Comparison of ENCODE assay signal across 8 cellular contexts in the genomic region with DNA sequence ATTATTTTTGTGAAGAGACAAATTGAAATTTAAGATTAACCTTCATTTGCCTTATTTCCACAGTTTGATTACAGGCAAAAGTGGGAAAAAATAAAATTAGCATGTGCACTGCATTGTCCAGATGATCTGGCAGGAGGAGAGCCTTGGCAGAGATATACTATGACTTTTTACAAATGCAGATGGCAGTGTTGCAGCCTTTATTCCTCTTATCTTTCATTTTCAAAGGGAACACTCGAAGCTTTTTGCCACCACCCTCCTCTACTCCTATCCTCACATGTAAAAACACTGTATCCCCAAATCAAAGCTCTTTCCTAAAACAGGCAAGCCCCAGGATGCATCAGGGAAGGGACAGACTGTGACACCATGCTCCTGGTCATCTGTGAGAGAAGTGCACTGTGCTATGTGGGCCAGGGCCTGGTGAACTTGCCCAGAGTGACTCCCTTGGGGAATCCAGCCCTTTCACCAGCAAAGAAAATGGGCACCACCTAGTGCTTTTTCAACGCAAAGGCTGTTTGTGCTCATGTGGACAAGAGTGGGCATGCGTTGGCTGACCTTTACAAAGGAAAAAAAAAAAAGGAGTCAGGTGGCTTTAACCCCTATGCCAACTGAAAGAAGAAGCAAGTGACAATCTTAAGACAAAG.
DNase-seq lines count a peak whose midpoint lies in the region; ATAC-seq and TF ChIP-seq lines count a peak whose summit lies in the region.

No MANE protein-coding gene starts in this region.

- H3F3A ChIP-seq in PC-3 (ENCODE audit: low read length, unreplicated experiment) = no peaks in the 10 kb centered on the region

- H3K9ac ChIP-seq in PC-3 (ENCODE audit: low read length) (peak overlapping the region; percentile 25), fibroblast of lung (ENCODE audit: insufficient read depth, low read length) (no peak overlapping the region)

- H3K9me2 ChIP-seq in PC-3 (replicated peaks; ENCODE audit: low read length) = no peaks in the 10 kb centered on the region

- DNase-seq in NCI-H524 (lab: John Stamatoyannopoulos, UW) (peak; percentile 58 to 73), NCI-H524 treated with DMSO at 0.1 percent for 48 hours (lab: John Stamatoyannopoulos, UW) (no peak), PC-3 (peak; percentile 79), fibroblast of lung (ENCODE audit: low read depth in 2 of 2) (peak; percentile 58 to 79), ovary (peak in 4 of 5 donors; percentile 21 to 38 (median 22))
- DNase-seq in effector CD8-positive, alpha-beta T cell (lab: John Stamatoyannopoulos, UW) = no peak

- H3K79me2 ChIP-seq in PC-3 (ENCODE audit: low read length) = no peaks in the 10 kb centered on the region
- H3K79me2 ChIP-seq in fibroblast of lung (ENCODE audit: control insufficient read depth, insufficient read depth, low read length) = no peaks in the 10 kb centered on the region

- H3K27me3 ChIP-seq in PC-3 (ENCODE audit: low read length) = no peaks in the 10 kb centered on the region
- H3K27me3 ChIP-seq in fibroblast of lung (ENCODE audit: control insufficient read depth, insufficient read depth, low read length) = no peaks in the 10 kb centered on the region
- no peaks in the 10 kb centered on the region for H3K27me3 ChIP-seq in ovary

- H4K20me1 ChIP-seq in PC-3 (ENCODE audit: low read length) (no peaks in the 10 kb centered on the region), fibroblast of lung (ENCODE audit: control insufficient read depth, extremely low read depth, insufficient read depth, low read length) (no peaks in the 10 kb centered on the region)

- intact Hi-C loops in PC-3 (cut with micrococcal nuclease) (loop anchor here (1.0 to 5.0 kb wide), 6 partner anchors 85 to 895 kb away; no protein-coding TSS in a partner anchor), ovary (cut with DNase I) (no loop called here)

- ATAC-seq in PC-3 (peak; percentile 93), GM19023 (IDR thresholded peaks at IDR 0.05; ENCODE audit: unreplicated experiment) (no peak), HG02610 (IDR thresholded peaks at IDR 0.05; ENCODE audit: unreplicated experiment) (no peak)

- H3K9me3 ChIP-seq in PC-3 (ENCODE audit: low read length) = no peaks in the 10 kb centered on the region
- H3K9me3 ChIP-seq in fibroblast of lung (ENCODE audit: control insufficient read depth, insufficient read depth, low read depth, low read length) = no peaks in the 10 kb centered on the region
- H3K9me3 ChIP-seq in ovary = no peaks in the 10 kb centered on the region

- TF ChIP-seq POLR2A in ovary (IDR thresholded peaks at IDR 0.05) = no peak

- no peak for TF ChIP-seq EP300 in ovary (IDR thresholded peaks at IDR 0.05)

- H2AFZ ChIP-seq in PC-3 (ENCODE audit: low read length) (peak overlapping the region; percentile 51), fibroblast of lung (ENCODE audit: low read length) (peak overlapping the region; percentile 77)

- H3K4me1 ChIP-seq in PC-3 (ENCODE audit: insufficient read depth, low read length) = no peaks in the 10 kb centered on the region; the same call in 1 of the 2 replicates
- H3K4me1 ChIP-seq in fibroblast of lung (ENCODE audit: control insufficient read depth, extremely low read depth, insufficient read depth, low read length) = no peaks in the 10 kb centered on the region
- peaks cover 5% of the 10 kb centered on the region for H3K4me1 ChIP-seq in ovary (ENCODE audit: insufficient read depth)

- H3K27ac ChIP-seq in PC-3 (ENCODE audit: low read length) (peak overlapping the region; percentile 44), fibroblast of lung (ENCODE audit: insufficient read depth, low read length) (no peak overlapping the region), ovary (no peak overlapping the region)

- H3K36me3 ChIP-seq in PC-3 (ENCODE audit: low read depth, low read length) (no peaks in the 10 kb centered on the region), fibroblast of lung (ENCODE audit: control insufficient read depth, insufficient read depth, low read length) (no peaks in the 10 kb centered on the region), ovary (no peaks in the 10 kb centered on the region)

- no peak overlapping the region for H3K4me3 ChIP-seq in PC-3 (ENCODE audit: low read length)
- no peak overlapping the region for H3K4me3 ChIP-seq in fibroblast of lung (replicated peaks in 1 of 4; ENCODE audit: control extremely low read depth in 1 of 4, insufficient read depth in 1 of 4, low read depth in 3 of 4, low read length in 4 of 4)
- H3K4me3 ChIP-seq in ovary = no peak overlapping the region

- H3K4me2 ChIP-seq in PC-3 (ENCODE audit: low read length) (no peak overlapping the region), fibroblast of lung (ENCODE audit: extremely low read depth, insufficient read depth, low read length) (peak overlapping the region; percentile 69)

- BruUV-seq in PC-3 (replicated peaks; lab: Mats Ljungman, UMichigan) = no TSS peak

- CTCF ChIA-PET in PC-3 (lab: Charles Lee) = interaction anchor here (0.5 to 0.6 kb wide), 2 partner anchors 155 to 1680 kb away, joined by 3 to 17 read pairs; no protein-coding TSS in a partner anchor

- WGBS in ovary, 3 donors = 58 to 67% (median 66%) methylated on average over 3 of the region's 3 CpGs

- peak; percentile 88 for TF ChIP-seq CTCF in PC-3 (conservative IDR thresholded peaks at IDR 0.05; ENCODE audit: low read depth, low read length)
- TF ChIP-seq CTCF in fibroblast of lung (conservative IDR thresholded peaks at IDR 0.05 in 1 of 2, IDR thresholded peaks at IDR 0.05 in 1 of 2; ENCODE audit: low read depth in 1 of 2, low read length in 2 of 2) = peak; percentile 49 to 56
- TF ChIP-seq CTCF in ovary (IDR thresholded peaks at IDR 0.05) = no peak

- POLR2A ChIA-PET in PC-3 (lab: Charles Lee; ENCODE audit: unreplicated experiment) = no interaction called here

Comparison
In these comparisons a context has a peak if more than half of its experiments do, and no peak if none do; other contexts are left out.
1. DNase-seq: peak in NCI-H524 (2 of 2), PC-3 (single experiment), fibroblast of lung (2 of 2) and ovary (4 of 5); none in NCI-H524 treated with DMSO at 0.1 percent for 48 hours (single experiment) and effector CD8-positive, alpha-beta T cell (single experiment).
2. CTCF ChIP-seq: peak in PC-3 (single experiment) and fibroblast of lung (2 of 2); none in ovary (0 of 3).